Comparison of ENCODE assay signal across 1 cellular context in genomic region chr1:245687129-245687635, GRCh38.
TF ChIP-seq lines count a peak whose summit lies in the region.

No MANE protein-coding gene starts in this region.

TF ChIP-seq in GM23338, 12 proteins besides CTCF, POLR2A, EP300 and RAD21:
- TF ChIP-seq REST (IDR thresholded peaks at IDR 0.05; ENCODE audit: unreplicated experiment): no peak
- no peak for TF ChIP-seq STAT1 (IDR thresholded peaks at IDR 0.05; ENCODE audit: unreplicated experiment)
